Comparison of ENCODE assay signal across 1 cellular context in the genomic region with DNA sequence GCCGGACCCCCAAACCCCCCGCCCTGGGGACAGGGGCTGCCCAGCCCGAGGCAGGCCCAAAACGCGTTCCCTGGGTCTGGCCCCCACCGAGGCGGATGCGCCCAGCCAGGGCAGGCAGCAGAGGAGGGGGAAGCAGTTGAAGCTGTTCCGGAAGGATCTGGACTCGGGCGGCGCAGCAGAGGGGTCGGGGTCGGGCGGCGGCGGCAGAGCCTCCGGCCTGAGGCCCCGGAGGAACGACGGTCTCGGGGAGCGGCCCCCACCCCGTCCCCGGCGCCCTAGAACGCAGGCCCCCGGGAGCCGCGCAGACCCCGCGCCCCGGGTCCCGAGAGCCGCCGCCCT.
TF ChIP-seq lines count a peak whose summit lies in the region.

No MANE protein-coding gene starts in this region.

TF ChIP-seq in H1, 55 proteins besides CTCF, POLR2A, EP300 and RAD21 (continued from another document):
- TF ChIP-seq, protein P1, sequence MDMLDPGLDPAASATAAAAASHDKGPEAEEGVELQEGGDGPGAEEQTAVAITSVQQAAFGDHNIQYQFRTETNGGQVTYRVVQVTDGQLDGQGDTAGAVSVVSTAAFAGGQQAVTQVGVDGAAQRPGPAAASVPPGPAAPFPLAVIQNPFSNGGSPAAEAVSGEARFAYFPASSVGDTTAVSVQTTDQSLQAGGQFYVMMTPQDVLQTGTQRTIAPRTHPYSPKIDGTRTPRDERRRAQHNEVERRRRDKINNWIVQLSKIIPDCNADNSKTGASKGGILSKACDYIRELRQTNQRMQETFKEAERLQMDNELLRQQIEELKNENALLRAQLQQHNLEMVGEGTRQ (IDR thresholded peaks at IDR 0.05; ENCODE audit: low read length): no peak
- TF ChIP-seq, protein P2, sequence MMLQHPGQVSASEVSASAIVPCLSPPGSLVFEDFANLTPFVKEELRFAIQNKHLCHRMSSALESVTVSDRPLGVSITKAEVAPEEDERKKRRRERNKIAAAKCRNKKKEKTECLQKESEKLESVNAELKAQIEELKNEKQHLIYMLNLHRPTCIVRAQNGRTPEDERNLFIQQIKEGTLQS (IDR thresholded peaks at IDR 0.05; ENCODE audit: insufficient read depth, low read depth, low read length): no peak
- TF ChIP-seq, protein P3, sequence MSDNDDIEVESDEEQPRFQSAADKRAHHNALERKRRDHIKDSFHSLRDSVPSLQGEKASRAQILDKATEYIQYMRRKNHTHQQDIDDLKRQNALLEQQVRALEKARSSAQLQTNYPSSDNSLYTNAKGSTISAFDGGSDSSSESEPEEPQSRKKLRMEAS (IDR thresholded peaks at IDR 0.05): no peak
- TF ChIP-seq, protein P4, sequence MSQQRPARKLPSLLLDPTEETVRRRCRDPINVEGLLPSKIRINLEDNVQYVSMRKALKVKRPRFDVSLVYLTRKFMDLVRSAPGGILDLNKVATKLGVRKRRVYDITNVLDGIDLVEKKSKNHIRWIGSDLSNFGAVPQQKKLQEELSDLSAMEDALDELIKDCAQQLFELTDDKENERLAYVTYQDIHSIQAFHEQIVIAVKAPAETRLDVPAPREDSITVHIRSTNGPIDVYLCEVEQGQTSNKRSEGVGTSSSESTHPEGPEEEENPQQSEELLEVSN (IDR thresholded peaks at IDR 0.05): no peak; the same call in 1 of the 2 replicates
- no peak for TF ChIP-seq RBBP5 (IDR thresholded peaks at IDR 0.05; ENCODE audit: borderline replicate concordance, low read depth, low read length)
- no peak for TF ChIP-seq SP2 (IDR thresholded peaks at IDR 0.05; ENCODE audit: low read length)
- TF ChIP-seq SP4 (IDR thresholded peaks at IDR 0.05; ENCODE audit: low read length): no peak
- no peak for TF ChIP-seq POLR2AphosphoS5 (IDR thresholded peaks at IDR 0.05; ENCODE audit: low read depth, low read length)
- TF ChIP-seq SUZ12 (IDR thresholded peaks at IDR 0.05; ENCODE audit: low read length): no peak
- no peak for TF ChIP-seq CHD1 (IDR thresholded peaks at IDR 0.05; ENCODE audit: low read depth, low read length)
- TF ChIP-seq KDM4A (IDR thresholded peaks at IDR 0.05; ENCODE audit: low read depth, low read length, severe bottlenecking): no peak
- TF ChIP-seq ASH2L (IDR thresholded peaks at IDR 0.05; ENCODE audit: low read length): no peak
TF ChIP-seq in H1: peak in this region for 0.
